ENCODE assay signal across 34 cellular contexts in genomic region chr1:172095831-172096230, GRCh38.
"Had no signal": no experiment of that assay in that cellular context is flagged by ENCODE, and none has a peak within 500 bp of the region (broad histone marks: within the 10 kb centered on the region; RNA-seq: fewer than 3 reads in every experiment).

No MANE protein-coding gene starts in this region.

- ATAC-seq: activated CD8-positive, alpha-beta T cell treated with anti-CD3 and anti-CD28 coated beads for 36 hours; activated naive CD4-positive, alpha-beta T cell treated with anti-CD3 and anti-CD28 coated beads, Interleukin-2, amount 50 U/mL, for 72 hours; activated T-cell treated with anti-CD3 and anti-CD28 coated beads, Interleukin-2, amount 50 U/mL, for 4 hours; activated T-cell treated with anti-CD3 and anti-CD28 coated beads, Interleukin-2, amount 50 U/mL, for 72 hours; activated T-helper 17 cell treated with anti-CD3 and anti-CD28 coated beads, Interleukin-2, amount 50 U/mL, for 72 hours; body of pancreas had no signal

- FAIRE-seq: astrocyte, bronchial epithelial cell had no signal

- H3K4me3 ChIP-seq: adrenal gland, body of pancreas, cardiac muscle cell had no signal

- H3K9me3 ChIP-seq: adrenal gland, body of pancreas had no signal

- DNase-seq: activated B cell treated with CpG ODN at 0.5 μM for 24 hours; activated CD4-positive, alpha-beta memory T cell treated with anti-CD3 and anti-CD28 coated beads for 36 hours; activated CD4-positive, alpha-beta T cell treated with anti-CD3 and anti-CD28 coated beads for 4 hours; activated CD4-positive, alpha-beta T cell treated with anti-CD3 and anti-CD28 coated beads, Interleukin-2, amount 10 ng/mL, durations not matched to agents 24 days and 14 days; activated CD4-positive, alpha-beta T cell treated with anti-CD3 and anti-CD28 coated beads, Interleukin-2, amount 50 U/mL, for 1 hour; activated CD4-positive, alpha-beta T cell treated with anti-CD3 and anti-CD28 coated beads, Interleukin-2, amount 50 U/mL, for 4 hours; activated CD4-positive, CD25-positive, alpha-beta regulatory T cell treated with anti-CD3 and anti-CD28 coated beads, Interleukin-2, amount 50 U/mL, for 72 hours; activated CD8-positive, alpha-beta memory T cell treated with anti-CD3 and anti-CD28 coated beads, Interleukin-2, amount 50 U/mL, for 4 hours; activated CD8-positive, alpha-beta T cell treated with anti-CD3 and anti-CD28 coated beads for 36 hours; activated effector memory CD4-positive, alpha-beta T cell treated with anti-CD3 and anti-CD28 coated beads, Interleukin-2, amount 50 U/mL, for 16 hours; activated gamma-delta T cell treated with Interleukin-2 at 50 U/mL for 16 hours; activated naive CD4-positive, alpha-beta T cell; activated naive CD4-positive, alpha-beta T cell treated with anti-CD3 and anti-CD28 coated beads for 36 hours; activated naive CD4-positive, alpha-beta T cell treated with anti-CD3 and anti-CD28 coated beads, Interleukin-2, amount 50 U/mL, for 16 hours; activated naive CD8-positive, alpha-beta T cell treated with anti-CD3 and anti-CD28 coated beads for 36 hours; activated T-cell treated with anti-CD3 and anti-CD28 coated beads for 4 hours; activated T-cell treated with anti-CD3 and anti-CD28 coated beads, Interleukin-2, amount 50 U/mL, for 1 hour; activated T-cell treated with anti-CD3 and anti-CD28 coated beads, Interleukin-2, amount 50 U/mL, for 4 hours; activated T-cell treated with anti-CD3 and anti-CD28 coated beads, Interleukin-2, amount 50 U/mL, for 72 hours; adrenal gland; amniotic stem cell; aorta; body of pancreas; brain microvascular endothelial cell; caudate nucleus; T-helper 1 cell; T-helper 2 cell; T-helper 9 cell had no signal

- H3K4me1 ChIP-seq: adrenal gland, body of pancreas had no signal

- H3K27me3 ChIP-seq: adrenal gland, body of pancreas, brain microvascular endothelial cell, cardiac muscle cell had no signal

- H3K36me3 ChIP-seq: adrenal gland, brain microvascular endothelial cell, cardiac muscle cell had no signal

- H3K27ac ChIP-seq: adrenal gland, body of pancreas, brain microvascular endothelial cell, cardiac muscle cell, VCaP had no signal
